ENCODE assay signal across 8 cellular contexts in genomic region chr2:234494361-234495075, GRCh38. TPM values are rescaled to one million over a fixed set of nuclear protein-coding genes. Genes with fewer than 3 reads are reported as not detected.
A peak's percentile ranks its signal among the peaks of the same experiment; 100 is the strongest.
DNase-seq lines count a peak whose midpoint lies in the region; ATAC-seq, FAIRE-seq and TF ChIP-seq lines count a peak whose summit lies in the region.

No MANE protein-coding gene starts in this region.

- H3K9me3 ChIP-seq in SJCRH30 (replicated peaks) (no peaks in the 10 kb centered on the region), esophagus muscularis mucosa (no peaks in the 10 kb centered on the region), psoas muscle (no peaks in the 10 kb centered on the region), ovary (no peaks in the 10 kb centered on the region)

- intact Hi-C loops in esophagus muscularis mucosa (cut with DNase I): loop anchor here (5.0 kb wide), 1 partner anchor 207 kb away; no protein-coding TSS in a partner anchor
- intact Hi-C loops in psoas muscle (cut with DNase I): loop anchor here in 1 of 2 donors (5.0 kb wide), 1 partner anchor 207 kb away; no protein-coding TSS in a partner anchor
- intact Hi-C loops in ovary (cut with DNase I): no loop called here

- TF ChIP-seq CTCF in esophagus muscularis mucosa (IDR thresholded peaks at IDR 0.05) (no peak), psoas muscle (IDR thresholded peaks at IDR 0.05) (no peak), ovary (IDR thresholded peaks at IDR 0.05) (no peak)

- no peaks in the 10 kb centered on the region for H3K27me3 ChIP-seq in SJCRH30
- peaks cover 0 to 46% (median 4%) of the 10 kb centered on the region in 4 donors for H3K27me3 ChIP-seq in esophagus muscularis mucosa
- H3K27me3 ChIP-seq in psoas muscle (ENCODE audit: insufficient read depth in 3 of 3, low read length in 2 of 3): peaks cover 2 to 55% (median 4%) of the 10 kb centered on the region in 3 donors
- no peaks in the 10 kb centered on the region for H3K27me3 ChIP-seq in ovary

- H3K4me1 ChIP-seq in SJCRH30: no peaks in the 10 kb centered on the region
- H3K4me1 ChIP-seq in esophagus muscularis mucosa: peaks cover 15 to 24% (median 21%) of the 10 kb centered on the region in 4 donors
- H3K4me1 ChIP-seq in psoas muscle: peaks cover 6% of the 10 kb centered on the region
- H3K4me1 ChIP-seq in ovary (ENCODE audit: insufficient read depth): peaks cover 10% of the 10 kb centered on the region

- H3K36me3 ChIP-seq in SJCRH30 (no peaks in the 10 kb centered on the region), esophagus muscularis mucosa (no peaks in the 10 kb centered on the region), psoas muscle (ENCODE audit: insufficient read depth in 1 of 2, low read depth in 1 of 2) (no peaks in the 10 kb centered on the region), ovary (no peaks in the 10 kb centered on the region)

- TF ChIP-seq EP300 in esophagus muscularis mucosa (IDR thresholded peaks at IDR 0.05) (no peak), ovary (IDR thresholded peaks at IDR 0.05) (no peak)

- H3K4me3 ChIP-seq in SJCRH30: peak overlapping the region; percentile 97
- peak overlapping the region; percentile 60 to 74 (median 70) for H3K4me3 ChIP-seq in esophagus muscularis mucosa
- peak overlapping the region; percentile 68 for H3K4me3 ChIP-seq in psoas muscle
- no peak overlapping the region for H3K4me3 ChIP-seq in ovary

- H3K27ac ChIP-seq in SJCRH30: no peak overlapping the region
- no peak overlapping the region for H3K27ac ChIP-seq in esophagus muscularis mucosa (replicated peaks in 1 of 4)
- H3K27ac ChIP-seq in psoas muscle: no peak overlapping the region
- no peak overlapping the region for H3K27ac ChIP-seq in ovary

- FAIRE-seq in A204.1 (lab: Jason Lieb, UNC): peak; percentile 9
- peak; percentile 50 for FAIRE-seq in GM18507 (lab: Jason Lieb, UNC)

- ATAC-seq in psoas muscle: no peak
- ATAC-seq in left lobe of liver: no peak

- no peak for DNase-seq in GM18507 (ENCODE audit: extremely low spot score, insufficient read length, low read depth)
- DNase-seq in SJCRH30: no peak
- no peak for DNase-seq in esophagus muscularis mucosa (ENCODE audit: extremely low spot score)
- no peak for DNase-seq in psoas muscle
- DNase-seq in ovary: no peak
- no peak for DNase-seq in left lobe of liver (ENCODE audit: low spot score)
- no peak for DNase-seq in GM03348 (ENCODE audit: low spot score)

- 65% methylated on average over 8 of the region's 8 CpGs for WGBS in esophagus muscularis mucosa
- whole genome bisulfite sequencing in psoas muscle, 3 donors: 66 to 73% (median 70%) methylated on average over 8 of the region's 8 CpGs
- WGBS in ovary, 3 donors: 69 to 76% (median 75%) methylated on average over 8 of the region's 8 CpGs

- TF ChIP-seq POLR2A in esophagus muscularis mucosa (IDR thresholded peaks at IDR 0.05; ENCODE audit: low read depth) (no peak), ovary (IDR thresholded peaks at IDR 0.05) (no peak)

RNA-seq across cellular contexts. Expression of gene ARL4C, which starts 2.4 kb away (rescaled TPM):
- total RNA-seq in SJCRH30 (2014; rRNA removed; shearing (Covaris generic)): 12.2 and 13.0 TPM in 2 replicates
- 10 to 100 TPM in 1 of 4 donors, 1 to 10 TPM in 3; 3.6 to 16.4 (median 5.4) TPM for total RNA-seq in esophagus muscularis mucosa
- total RNA-seq in psoas muscle: 1 to 10 TPM; 1.1 to 1.6 (median 1.1) TPM
- polyA plus RNA-seq in psoas muscle: under 1 TPM; 0.34 to 0.62 (median 0.46) TPM
- total RNA-seq in ovary: 10 to 100 TPM in 1 of 7 donors, 1 to 10 TPM in 5, under 1 TPM in 1; 0.94 to 18.3 (median 5.1) TPM
- polyA plus RNA-seq in ovary: 1 to 10 TPM; 2.2 to 7.5 TPM
- 3.0 TPM for total RNA-seq in left lobe of liver
